1 cellular context compared by ENCODE assay signal in genomic region chr12:32106517-32107366, GRCh38.
A peak's percentile ranks its signal among the peaks of the same experiment; 100 is the strongest.
TF ChIP-seq lines count a peak whose summit lies in the region.

TSS of gene BICD1 (plus strand) at chr12:32106847. CDS start at chr12:32107332, 485 bp downstream.

TF ChIP-seq in HepG2, 621 proteins besides CTCF, POLR2A, EP300 and RAD21 (continued from another document):
- TF ChIP-seq ZBTB40 (IDR thresholded peaks at IDR 0.05): no peak
- TF ChIP-seq ZBTB40 (CRISPR knock-in tag; IDR thresholded peaks at IDR 0.05): peak; percentile 74
- no peak for TF ChIP-seq PRMT3 (CRISPR knock-in tag; IDR thresholded peaks at IDR 0.05; ENCODE audit: borderline replicate concordance, low read depth)
- TF ChIP-seq BRD4 (CRISPR knock-in tag; IDR thresholded peaks at IDR 0.05): peak; percentile 79; the same call in 1 of the 2 replicates
- TF ChIP-seq ZNF547 (CRISPR knock-in tag; IDR thresholded peaks at IDR 0.05): peak; percentile 93
- TF ChIP-seq SIN3A (IDR thresholded peaks at IDR 0.05; ENCODE audit: borderline replicate concordance, low read depth, low read length): 0 out of 2 replicates have a peak, but pooled peaks have one; percentile 36
- TF ChIP-seq RBFOX2 (IDR thresholded peaks at IDR 0.05; ENCODE audit: low read depth, low read length): peak; percentile 88
- TF ChIP-seq ZBTB44 (CRISPR knock-in tag; IDR thresholded peaks at IDR 0.05): no peak
- TF ChIP-seq ZNF781 (CRISPR knock-in tag; IDR thresholded peaks at IDR 0.05; ENCODE audit: borderline replicate concordance, not compliant biosample characterization): no peak
- TF ChIP-seq MNT (IDR thresholded peaks at IDR 0.05): no peak
- no peak for TF ChIP-seq CHD4 (IDR thresholded peaks at IDR 0.05; ENCODE audit: borderline replicate concordance, low read length)
- TF ChIP-seq BATF2 (CRISPR knock-in tag; IDR thresholded peaks at IDR 0.05): no peak
- no peak for TF ChIP-seq CBX5 (CRISPR knock-in tag; IDR thresholded peaks at IDR 0.05; ENCODE audit: borderline replicate concordance)
- TF ChIP-seq SNAI1 (CRISPR knock-in tag; IDR thresholded peaks at IDR 0.05; ENCODE audit: borderline replicate concordance): no peak
- TF ChIP-seq SMAD9 (CRISPR knock-in tag; IDR thresholded peaks at IDR 0.05): no peak
- no peak for TF ChIP-seq RAD51 (IDR thresholded peaks at IDR 0.05; ENCODE audit: borderline replicate concordance)
- TF ChIP-seq TBL1XR1 (IDR thresholded peaks at IDR 0.05; ENCODE audit: borderline replicate concordance, low read length, partially characterized antibody): no peak
- no peak for TF ChIP-seq ZNF10 (CRISPR knock-in tag; IDR thresholded peaks at IDR 0.05; ENCODE audit: borderline replicate concordance, low read depth)
- 0 out of 2 replicates have a peak, but pooled peaks have one; percentile 21 for TF ChIP-seq MTF1 (CRISPR knock-in tag; IDR thresholded peaks at IDR 0.05)
- TF ChIP-seq HOMEZ (CRISPR knock-in tag; IDR thresholded peaks at IDR 0.05; ENCODE audit: low read depth): no peak
- 0 out of 2 replicates have a peak, but pooled peaks have one; percentile 47 for TF ChIP-seq ZSCAN12 (CRISPR knock-in tag; IDR thresholded peaks at IDR 0.05)
- TF ChIP-seq JUNB (CRISPR knock-in tag; IDR thresholded peaks at IDR 0.05; ENCODE audit: borderline replicate concordance): no peak
- no peak for TF ChIP-seq ZBTB46 (CRISPR knock-in tag; IDR thresholded peaks at IDR 0.05; ENCODE audit: borderline replicate concordance)
- TF ChIP-seq ZNF224 (CRISPR knock-in tag; IDR thresholded peaks at IDR 0.05): 0 out of 2 replicates have a peak, but pooled peaks have one; percentile 38
